1 cellular context compared by ENCODE assay signal in genomic region chr11:121583825-121584224, GRCh38.
TF ChIP-seq lines count a peak whose summit lies in the region.

No MANE protein-coding gene starts in this region.

TF ChIP-seq in WTC11, 78 proteins besides CTCF, POLR2A, EP300 and RAD21 (continued from another document):
- TF ChIP-seq ARID4B (CRISPR knock-in tag; IDR thresholded peaks at IDR 0.05; ENCODE audit: borderline replicate concordance), result no peak
- TF ChIP-seq GABPB1 (CRISPR knock-in tag; IDR thresholded peaks at IDR 0.05), result no peak
- TF ChIP-seq SP1 (CRISPR knock-in tag; conservative IDR thresholded peaks at IDR 0.05), result no peak
- no peak for TF ChIP-seq USF1 (CRISPR knock-in tag; IDR thresholded peaks at IDR 0.05)
- no peak for TF ChIP-seq IRF1 (CRISPR knock-in tag; IDR thresholded peaks at IDR 0.05)
- no peak for TF ChIP-seq ZNF423 (CRISPR knock-in tag; IDR thresholded peaks at IDR 0.05)
- no peak for TF ChIP-seq ATF6 (CRISPR knock-in tag; IDR thresholded peaks at IDR 0.05)
- TF ChIP-seq SMAD4 (CRISPR knock-in tag; IDR thresholded peaks at IDR 0.05), result no peak
- TF ChIP-seq ZNF671 (CRISPR knock-in tag; IDR thresholded peaks at IDR 0.05), result no peak
- TF ChIP-seq ZNF263 (CRISPR knock-in tag; IDR thresholded peaks at IDR 0.05; ENCODE audit: low read depth), result no peak
- no peak for TF ChIP-seq RORB (CRISPR knock-in tag; IDR thresholded peaks at IDR 0.05)
- TF ChIP-seq ZNF219 (CRISPR knock-in tag; IDR thresholded peaks at IDR 0.05; ENCODE audit: borderline replicate concordance), result no peak
- no peak for TF ChIP-seq FOXP1 (CRISPR knock-in tag; IDR thresholded peaks at IDR 0.05; ENCODE audit: borderline replicate concordance)
- no peak for TF ChIP-seq CREM (CRISPR knock-in tag; IDR thresholded peaks at IDR 0.05)
- TF ChIP-seq, protein P1, sequence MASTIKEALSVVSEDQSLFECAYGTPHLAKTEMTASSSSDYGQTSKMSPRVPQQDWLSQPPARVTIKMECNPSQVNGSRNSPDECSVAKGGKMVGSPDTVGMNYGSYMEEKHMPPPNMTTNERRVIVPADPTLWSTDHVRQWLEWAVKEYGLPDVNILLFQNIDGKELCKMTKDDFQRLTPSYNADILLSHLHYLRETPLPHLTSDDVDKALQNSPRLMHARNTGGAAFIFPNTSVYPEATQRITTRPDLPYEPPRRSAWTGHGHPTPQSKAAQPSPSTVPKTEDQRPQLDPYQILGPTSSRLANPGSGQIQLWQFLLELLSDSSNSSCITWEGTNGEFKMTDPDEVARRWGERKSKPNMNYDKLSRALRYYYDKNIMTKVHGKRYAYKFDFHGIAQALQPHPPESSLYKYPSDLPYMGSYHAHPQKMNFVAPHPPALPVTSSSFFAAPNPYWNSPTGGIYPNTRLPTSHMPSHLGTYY (CRISPR knock-in tag; IDR thresholded peaks at IDR 0.05), result no peak
- TF ChIP-seq TP53 (CRISPR knock-in tag; IDR thresholded peaks at IDR 0.05), result no peak
- TF ChIP-seq, protein P2, sequence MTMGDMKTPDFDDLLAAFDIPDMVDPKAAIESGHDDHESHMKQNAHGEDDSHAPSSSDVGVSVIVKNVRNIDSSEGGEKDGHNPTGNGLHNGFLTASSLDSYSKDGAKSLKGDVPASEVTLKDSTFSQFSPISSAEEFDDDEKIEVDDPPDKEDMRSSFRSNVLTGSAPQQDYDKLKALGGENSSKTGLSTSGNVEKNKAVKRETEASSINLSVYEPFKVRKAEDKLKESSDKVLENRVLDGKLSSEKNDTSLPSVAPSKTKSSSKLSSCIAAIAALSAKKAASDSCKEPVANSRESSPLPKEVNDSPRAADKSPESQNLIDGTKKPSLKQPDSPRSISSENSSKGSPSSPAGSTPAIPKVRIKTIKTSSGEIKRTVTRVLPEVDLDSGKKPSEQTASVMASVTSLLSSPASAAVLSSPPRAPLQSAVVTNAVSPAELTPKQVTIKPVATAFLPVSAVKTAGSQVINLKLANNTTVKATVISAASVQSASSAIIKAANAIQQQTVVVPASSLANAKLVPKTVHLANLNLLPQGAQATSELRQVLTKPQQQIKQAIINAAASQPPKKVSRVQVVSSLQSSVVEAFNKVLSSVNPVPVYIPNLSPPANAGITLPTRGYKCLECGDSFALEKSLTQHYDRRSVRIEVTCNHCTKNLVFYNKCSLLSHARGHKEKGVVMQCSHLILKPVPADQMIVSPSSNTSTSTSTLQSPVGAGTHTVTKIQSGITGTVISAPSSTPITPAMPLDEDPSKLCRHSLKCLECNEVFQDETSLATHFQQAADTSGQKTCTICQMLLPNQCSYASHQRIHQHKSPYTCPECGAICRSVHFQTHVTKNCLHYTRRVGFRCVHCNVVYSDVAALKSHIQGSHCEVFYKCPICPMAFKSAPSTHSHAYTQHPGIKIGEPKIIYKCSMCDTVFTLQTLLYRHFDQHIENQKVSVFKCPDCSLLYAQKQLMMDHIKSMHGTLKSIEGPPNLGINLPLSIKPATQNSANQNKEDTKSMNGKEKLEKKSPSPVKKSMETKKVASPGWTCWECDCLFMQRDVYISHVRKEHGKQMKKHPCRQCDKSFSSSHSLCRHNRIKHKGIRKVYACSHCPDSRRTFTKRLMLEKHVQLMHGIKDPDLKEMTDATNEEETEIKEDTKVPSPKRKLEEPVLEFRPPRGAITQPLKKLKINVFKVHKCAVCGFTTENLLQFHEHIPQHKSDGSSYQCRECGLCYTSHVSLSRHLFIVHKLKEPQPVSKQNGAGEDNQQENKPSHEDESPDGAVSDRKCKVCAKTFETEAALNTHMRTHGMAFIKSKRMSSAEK (CRISPR knock-in tag; IDR thresholded peaks at IDR 0.05; ENCODE audit: borderline replicate concordance), result no peak
- TF ChIP-seq KAT7 (CRISPR knock-in tag; IDR thresholded peaks at IDR 0.05; ENCODE audit: borderline replicate concordance), result no peak
- TF ChIP-seq E2F1 (CRISPR knock-in tag; IDR thresholded peaks at IDR 0.05), result no peak
